In genomic region chr1:12029720-12030339, GRCh38 we compare ENCODE assay signal across 1 cellular context.
A peak's percentile ranks its signal among the peaks of the same experiment; 100 is the strongest.
TF ChIP-seq lines count a peak whose summit lies in the region.

No MANE protein-coding gene starts in this region.

TF ChIP-seq in GM12878, 131 proteins besides CTCF, POLR2A, EP300 and RAD21:
- TF ChIP-seq IRF5 (IDR thresholded peaks at IDR 0.05; ENCODE audit: borderline replicate concordance): no peak
- no peak for TF ChIP-seq SRF (IDR thresholded peaks at IDR 0.05; ENCODE audit: low read depth in 2 of 2, low read length in 2 of 2)
- no peak for TF ChIP-seq CHD2 (IDR thresholded peaks at IDR 0.05; ENCODE audit: borderline replicate concordance, low read depth, low read length)
- no peak for TF ChIP-seq EED (IDR thresholded peaks at IDR 0.05; ENCODE audit: low read depth)
- no peak for TF ChIP-seq E2F8 (IDR thresholded peaks at IDR 0.05; ENCODE audit: low read depth, partially characterized antibody)
- TF ChIP-seq USF1 (IDR thresholded peaks at IDR 0.05; ENCODE audit: borderline replicate concordance, extremely low read length, insufficient read depth, low read depth, low read length): peak; percentile 17
- no peak for TF ChIP-seq NR2C2 (IDR thresholded peaks at IDR 0.05; ENCODE audit: borderline replicate concordance, control insufficient read depth, insufficient read length, low read depth)
- TF ChIP-seq IKZF2 (IDR thresholded peaks at IDR 0.05): no peak
- no peak for TF ChIP-seq KDM1A (IDR thresholded peaks at IDR 0.05; ENCODE audit: borderline replicate concordance)
